Comparison of ENCODE assay signal across 13 cellular contexts in genomic region chr12:131947482-131948027, GRCh38. TPM values are rescaled to one million over a fixed set of nuclear protein-coding genes. Genes with fewer than 3 reads are reported as not detected.
DNase-seq lines count a peak whose midpoint lies in the region; ATAC-seq and TF ChIP-seq lines count a peak whose summit lies in the region.
"Had no signal": no experiment of that assay in that cellular context is flagged by ENCODE, and none has a peak within 500 bp of the region (broad histone marks: within the 10 kb centered on the region; RNA-seq: fewer than 3 reads in every experiment).

No MANE protein-coding gene starts in this region.

- H2AFZ ChIP-seq in GM23338, result no peak overlapping the region
- no peak overlapping the region for H2AFZ ChIP-seq in hepatocyte

- H3K27ac Mint-ChIP-seq in GM23338 (peak overlapping the region; percentile 76; the same call in 1 of the 2 replicates), nephron progenitor cell (peak overlapping the region; percentile 44)
- H3K27ac Mint-ChIP-seq in activated naive CD8-positive, alpha-beta T cell treated with anti-CD3 and anti-CD28 coated beads, Interleukin-2, amount 50 U/mL, for 24 hours, result peak overlapping the region; percentile 77

- TF ChIP-seq CTCF in GM23338 (conservative IDR thresholded peaks at IDR 0.05; ENCODE audit: low read depth in 2 of 2) (no peak), nephron progenitor cell (IDR thresholded peaks at IDR 0.05) (no peak), hepatocyte (IDR thresholded peaks at IDR 0.05; ENCODE audit: poor library complexity) (no peak)

- H3K9me2 ChIP-seq in GM23338 (ENCODE audit: insufficient read depth), result no peaks in the 10 kb centered on the region
- H3K9me2 ChIP-seq in hepatocyte (replicated peaks; ENCODE audit: insufficient read depth), result no peaks in the 10 kb centered on the region

- H3K27me3 ChIP-seq in GM23338 (ENCODE audit: insufficient read depth), result no peaks in the 10 kb centered on the region
- no peaks in the 10 kb centered on the region for H3K27me3 ChIP-seq in hepatocyte

- H4K20me1 ChIP-seq in GM23338 (replicated peaks; ENCODE audit: insufficient read depth) (peaks cover 10% of the 10 kb centered on the region), hepatocyte (ENCODE audit: insufficient read depth, poor library complexity, severe bottlenecking) (peaks cover 10% of the 10 kb centered on the region)

- peaks cover 7% of the 10 kb centered on the region; the same call in 1 of the 2 replicates for H3K36me3 ChIP-seq in GM23338 (ENCODE audit: insufficient read depth)
- no peaks in the 10 kb centered on the region for H3K36me3 ChIP-seq in hepatocyte (replicated peaks; ENCODE audit: insufficient read depth, low read depth)

- H3K27ac ChIP-seq in GM23338 (ENCODE audit: low read depth) (peak overlapping the region; percentile 79; the same call in 1 of the 2 replicates), hepatocyte (no peak overlapping the region)

- peaks cover 31% of the 10 kb centered on the region for H3K36me3 Mint-ChIP-seq in GM23338 (ENCODE audit: low read depth)
- H3K36me3 Mint-ChIP-seq in activated naive CD8-positive, alpha-beta T cell treated with anti-CD3 and anti-CD28 coated beads, Interleukin-2, amount 50 U/mL, for 24 hours (ENCODE audit: low read depth), result peaks cover 21% of the 10 kb centered on the region
- H3K36me3 Mint-ChIP-seq in nephron progenitor cell (ENCODE audit: low read depth), result peaks cover 25% of the 10 kb centered on the region

- H3K4me3 Mint-ChIP-seq in GM23338, result peak overlapping the region; percentile 20; the same call in 1 of the 3 replicates
- H3K4me3 Mint-ChIP-seq in activated naive CD8-positive, alpha-beta T cell treated with anti-CD3 and anti-CD28 coated beads, Interleukin-2, amount 50 U/mL, for 24 hours, result no peak overlapping the region
- H3K4me3 Mint-ChIP-seq in nephron progenitor cell, result no peak overlapping the region

- H3K4me1 ChIP-seq in GM23338 (ENCODE audit: insufficient read depth) (peaks cover 12% of the 10 kb centered on the region), hepatocyte (ENCODE audit: insufficient read depth) (peaks cover 3% of the 10 kb centered on the region)

- H3K27me3 Mint-ChIP-seq in GM23338 (ENCODE audit: insufficient read depth, low read depth, poor library complexity) (peaks cover 12% of the 10 kb centered on the region), nephron progenitor cell (ENCODE audit: low read depth, poor library complexity) (peaks cover 6% of the 10 kb centered on the region)
- H3K27me3 Mint-ChIP-seq in activated naive CD8-positive, alpha-beta T cell treated with anti-CD3 and anti-CD28 coated beads, Interleukin-2, amount 50 U/mL, for 24 hours, result no peaks in the 10 kb centered on the region

- 67% methylated on average over 8 of the region's 8 CpGs for WGBS in hepatocyte (ENCODE audit: low lambda C conversion rate, missing lambda C conversion rate)

- H3K4me3 ChIP-seq in GM23338 (no peak overlapping the region), hepatocyte (no peak overlapping the region)

- H3K79me2 ChIP-seq in GM23338 (replicated peaks; ENCODE audit: insufficient read depth) (peaks cover 22% of the 10 kb centered on the region), hepatocyte (peaks cover 22% of the 10 kb centered on the region)

- peaks cover 4% of the 10 kb centered on the region; the same call in 1 of the 3 replicates for H3K9me3 Mint-ChIP-seq in GM23338
- no peaks in the 10 kb centered on the region for H3K9me3 Mint-ChIP-seq in activated naive CD8-positive, alpha-beta T cell treated with anti-CD3 and anti-CD28 coated beads, Interleukin-2, amount 50 U/mL, for 24 hours
- H3K9me3 Mint-ChIP-seq in nephron progenitor cell, result no peaks in the 10 kb centered on the region

- H3K4me2 ChIP-seq in GM23338, result no peak overlapping the region
- H3K4me2 ChIP-seq in hepatocyte, result no peak overlapping the region

- peak; percentile 31 for DNase-seq in DMS53 (lab: John Stamatoyannopoulos, UW)
- DNase-seq in DMS53 treated with DMSO at 0.1 percent for 48 hours (lab: John Stamatoyannopoulos, UW; ENCODE audit: unreplicated experiment), result no peak
- DNase-seq in GM23338 (ENCODE audit: low spot score), result no peak
- no peak for DNase-seq in activated naive CD8-positive, alpha-beta T cell treated with anti-CD3 and anti-CD28 coated beads, Interleukin-2, amount 50 U/mL, for 24 hours
- DNase-seq in nephron progenitor cell, result no peak
- DNase-seq in anterior cingulate cortex (lab: John Stamatoyannopoulos, UW), result no peak
- no peak for DNase-seq in hepatocyte (ENCODE audit: low spot score)
- no peak for DNase-seq in NCI-H345 (lab: John Stamatoyannopoulos, UW)
- DNase-seq: 8988T, dermis blood vessel endothelial cell, NCI-H1092, retina, T-helper 9 cell had no signal

- H3F3A ChIP-seq in GM23338 (replicated peaks; ENCODE audit: low read depth), result peaks cover 22% of the 10 kb centered on the region

- H3K9me3 ChIP-seq in hepatocyte (ENCODE audit: low read depth), result no peaks in the 10 kb centered on the region

- H3K4me1 Mint-ChIP-seq in GM23338 (peaks cover 8% of the 10 kb centered on the region), nephron progenitor cell (peaks cover 18% of the 10 kb centered on the region)
- H3K4me1 Mint-ChIP-seq in activated naive CD8-positive, alpha-beta T cell treated with anti-CD3 and anti-CD28 coated beads, Interleukin-2, amount 50 U/mL, for 24 hours, result peaks cover 32% of the 10 kb centered on the region

- no peak for ATAC-seq in GM23338
- ATAC-seq in activated naive CD8-positive, alpha-beta T cell treated with anti-CD3 and anti-CD28 coated beads, Interleukin-2, amount 50 U/mL, for 24 hours, result no peak

TF ChIP-seq in GM23338, 12 proteins besides CTCF, POLR2A, EP300 and RAD21 (continues in another document):
- TF ChIP-seq CREB1 (CRISPR knock-in tag; IDR thresholded peaks at IDR 0.05; ENCODE audit: low read depth), result no peak
- no peak for TF ChIP-seq ZNF114 (CRISPR knock-in tag; IDR thresholded peaks at IDR 0.05)
- TF ChIP-seq EZH2phosphoT487 (IDR thresholded peaks at IDR 0.05; ENCODE audit: unreplicated experiment), result no peak
- TF ChIP-seq, protein P1, sequence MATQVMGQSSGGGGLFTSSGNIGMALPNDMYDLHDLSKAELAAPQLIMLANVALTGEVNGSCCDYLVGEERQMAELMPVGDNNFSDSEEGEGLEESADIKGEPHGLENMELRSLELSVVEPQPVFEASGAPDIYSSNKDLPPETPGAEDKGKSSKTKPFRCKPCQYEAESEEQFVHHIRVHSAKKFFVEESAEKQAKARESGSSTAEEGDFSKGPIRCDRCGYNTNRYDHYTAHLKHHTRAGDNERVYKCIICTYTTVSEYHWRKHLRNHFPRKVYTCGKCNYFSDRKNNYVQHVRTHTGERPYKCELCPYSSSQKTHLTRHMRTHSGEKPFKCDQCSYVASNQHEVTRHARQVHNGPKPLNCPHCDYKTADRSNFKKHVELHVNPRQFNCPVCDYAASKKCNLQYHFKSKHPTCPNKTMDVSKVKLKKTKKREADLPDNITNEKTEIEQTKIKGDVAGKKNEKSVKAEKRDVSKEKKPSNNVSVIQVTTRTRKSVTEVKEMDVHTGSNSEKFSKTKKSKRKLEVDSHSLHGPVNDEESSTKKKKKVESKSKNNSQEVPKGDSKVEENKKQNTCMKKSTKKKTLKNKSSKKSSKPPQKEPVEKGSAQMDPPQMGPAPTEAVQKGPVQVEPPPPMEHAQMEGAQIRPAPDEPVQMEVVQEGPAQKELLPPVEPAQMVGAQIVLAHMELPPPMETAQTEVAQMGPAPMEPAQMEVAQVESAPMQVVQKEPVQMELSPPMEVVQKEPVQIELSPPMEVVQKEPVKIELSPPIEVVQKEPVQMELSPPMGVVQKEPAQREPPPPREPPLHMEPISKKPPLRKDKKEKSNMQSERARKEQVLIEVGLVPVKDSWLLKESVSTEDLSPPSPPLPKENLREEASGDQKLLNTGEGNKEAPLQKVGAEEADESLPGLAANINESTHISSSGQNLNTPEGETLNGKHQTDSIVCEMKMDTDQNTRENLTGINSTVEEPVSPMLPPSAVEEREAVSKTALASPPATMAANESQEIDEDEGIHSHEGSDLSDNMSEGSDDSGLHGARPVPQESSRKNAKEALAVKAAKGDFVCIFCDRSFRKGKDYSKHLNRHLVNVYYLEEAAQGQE (IDR thresholded peaks at IDR 0.05; ENCODE audit: unreplicated experiment), result no peak
- TF ChIP-seq STAT1 (IDR thresholded peaks at IDR 0.05; ENCODE audit: unreplicated experiment), result no peak
- no peak for TF ChIP-seq NANOG (IDR thresholded peaks at IDR 0.05; ENCODE audit: borderline replicate concordance)

RNA-seq across cellular contexts. Expression of gene EP400, which starts 2.2 kb away (rescaled TPM):
- 47.7 and 57.2 TPM in 2 replicates for total RNA-seq in GM23338 (2014; rRNA removed; shearing (Covaris generic))
- 24.5 and 26.3 TPM in 2 replicates for polyA plus RNA-seq in GM23338 (2016; fragmentation: Nextera tagmentation; extraction: Ambion mirVana)
- 9.5 and 12.3 TPM in 2 replicates for total RNA-seq in hepatocyte
- polyA plus RNA-seq in hepatocyte, result 10.3 and 15.1 TPM in 2 replicates

RNA-seq across cellular contexts. Expression of gene PUS1, which starts 18.5 kb away (rescaled TPM):
- 72.7 and 73.0 TPM in 2 replicates for total RNA-seq in GM23338 (2014; rRNA removed; shearing (Covaris generic))
- polyA plus RNA-seq in GM23338 (2016; fragmentation: Nextera tagmentation; extraction: Ambion mirVana), result 52.4 and 59.3 TPM in 2 replicates
- total RNA-seq in hepatocyte, result 8.9 and 10.7 TPM in 2 replicates
- polyA plus RNA-seq in hepatocyte, result 10.2 and 10.6 TPM in 2 replicates

RNA-seq across cellular contexts. Expression of gene ULK1, which starts 53.1 kb away (rescaled TPM):
- total RNA-seq in GM23338 (2014; rRNA removed; shearing (Covaris generic)), result 26.2 and 33.8 TPM in 2 replicates
- 8.4 and 9.3 TPM in 2 replicates for polyA plus RNA-seq in GM23338 (2016; fragmentation: Nextera tagmentation; extraction: Ambion mirVana)
- total RNA-seq in hepatocyte, result 9.4 and 9.8 TPM in 2 replicates
- 11.0 and 14.8 TPM in 2 replicates for polyA plus RNA-seq in hepatocyte
